ENCODE assay signal across 23 cellular contexts in the genomic region with DNA sequence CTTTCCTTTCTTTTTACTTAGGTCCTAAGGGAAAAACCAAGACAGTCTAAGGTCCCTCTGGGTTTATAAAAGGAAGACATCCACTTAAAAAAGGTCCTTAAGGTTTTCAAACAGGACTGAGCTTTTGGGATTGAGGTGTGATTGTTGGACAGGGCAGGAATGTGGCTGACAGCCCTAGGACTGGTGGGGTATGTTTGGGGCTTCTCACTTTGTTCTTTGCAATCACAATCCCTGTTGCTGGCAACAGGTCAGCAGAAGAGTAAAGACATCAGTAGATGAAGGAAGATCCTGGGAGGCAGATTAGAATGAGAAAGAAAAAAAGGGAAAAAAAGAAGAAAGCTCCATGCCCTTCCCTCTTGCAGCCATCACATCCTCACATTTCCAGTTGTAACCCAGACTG.
"Had no signal": no experiment of that assay in that cellular context is flagged by ENCODE, and none has a peak within 500 bp of the region (broad histone marks: within the 10 kb centered on the region; RNA-seq: fewer than 3 reads in every experiment).

No MANE protein-coding gene starts in this region.

- ATAC-seq: activated T-cell treated with anti-CD3 and anti-CD28 coated beads, Interleukin-2, amount 50 U/mL, for 72 hours; esophagus mucosa; naive thymus-derived CD8-positive, alpha-beta T cell; stimulated activated naive B cell treated with anti-CD40 and anti-IgM and Interleukin-4, amounts not matched to agents 10 μg/mL and 1 μg/mL and 100 μg/mL, for 72 hours had no signal

- H3K27me3 ChIP-seq: neutrophil, ovary, testis had no signal

- H3K36me3 Mint-ChIP-seq: brain; naive thymus-derived CD8-positive, alpha-beta T cell; type B pancreatic cell had no signal

- H3K9me3 ChIP-seq: left ventricle myocardium inferior, neutrophil, ovary, prostate gland, testis had no signal

- H3K4me3 Mint-ChIP-seq: activated CD4-positive, alpha-beta memory T cell treated with anti-CD3 and anti-CD28 coated beads, Interleukin-2, amount 10 ng/mL, durations not matched to agents 7 days and 5 days; activated CD4-positive, alpha-beta T cell treated with anti-CD3 and anti-CD28 coated beads, Interleukin-2, amount 10 ng/mL, durations not matched to agents 24 days and 14 days; activated T-cell treated with anti-CD3 and anti-CD28 coated beads, Interleukin-2, amount 50 U/mL, for 72 hours; brain; naive thymus-derived CD8-positive, alpha-beta T cell; stimulated activated naive B cell treated with anti-CD40 and anti-IgM and Interleukin-4, amounts not matched to agents 10 μg/mL and 1 μg/mL and 100 μg/mL, for 72 hours; T-helper 1 cell treated with Interleukin-12 subunit alpha and Interleukin-12 subunit beta and Interleukin-4 antibody, amounts not matched to agents 30 μg/mL and 1 μg/mL, for 36 hours; type B pancreatic cell had no signal

- H3K27ac ChIP-seq: left ventricle myocardium inferior, neutrophil, ovary, prostate gland, testis had no signal

- H3K36me3 ChIP-seq: left ventricle myocardium inferior, neutrophil, ovary, prostate gland had no signal

- DNase-seq: activated CD4-positive, alpha-beta memory T cell treated with anti-CD3 and anti-CD28 coated beads, Interleukin-2, amount 10 ng/mL, durations not matched to agents 7 days and 5 days; activated CD4-positive, alpha-beta T cell treated with anti-CD3 and anti-CD28 coated beads, Interleukin-2, amount 10 ng/mL, durations not matched to agents 24 days and 14 days; activated effector memory CD4-positive, alpha-beta T cell treated with Interleukin-2 at 50 U/mL for 16 hours; activated naive CD4-positive, alpha-beta T cell treated with anti-CD3 and anti-CD28 coated beads, Interleukin-2, amount 50 U/mL, for 16 hours; activated T-cell treated with anti-CD3 and anti-CD28 coated beads, Interleukin-2, amount 50 U/mL, for 72 hours; anterior cingulate cortex; caudate nucleus; dermis blood vessel endothelial cell; effector CD8-positive, alpha-beta T cell; foreskin melanocyte; left ventricle myocardium inferior; naive thymus-derived CD8-positive, alpha-beta T cell; ovary; stimulated activated CD4-positive, alpha-beta T cell treated with anti-CD3 and anti-CD28 coated beads, Interleukin-2, amount 100 ng/mL, for 48 hours; stimulated activated CD8-positive, alpha-beta memory T cell treated with anti-CD3 and anti-CD28 coated beads, Interleukin-4, amount 100 ng/mL, for 48 hours; stimulated activated naive B cell treated with anti-CD40 and anti-IgM and Interleukin-4, amounts not matched to agents 10 μg/mL and 1 μg/mL and 100 μg/mL, for 72 hours; testis had no signal

- H3K9me3 Mint-ChIP-seq: activated CD4-positive, alpha-beta memory T cell treated with anti-CD3 and anti-CD28 coated beads, Interleukin-2, amount 10 ng/mL, durations not matched to agents 7 days and 5 days; activated T-cell treated with anti-CD3 and anti-CD28 coated beads, Interleukin-2, amount 50 U/mL, for 72 hours had no signal

- H3K4me1 ChIP-seq: prostate gland had no signal

- H3K27ac Mint-ChIP-seq: activated CD4-positive, alpha-beta memory T cell treated with anti-CD3 and anti-CD28 coated beads, Interleukin-2, amount 10 ng/mL, durations not matched to agents 7 days and 5 days; activated CD4-positive, alpha-beta T cell treated with anti-CD3 and anti-CD28 coated beads, Interleukin-2, amount 10 ng/mL, durations not matched to agents 24 days and 14 days; activated T-cell treated with anti-CD3 and anti-CD28 coated beads, Interleukin-2, amount 50 U/mL, for 72 hours; brain; naive thymus-derived CD8-positive, alpha-beta T cell; stimulated activated naive B cell treated with anti-CD40 and anti-IgM and Interleukin-4, amounts not matched to agents 10 μg/mL and 1 μg/mL and 100 μg/mL, for 72 hours; T-helper 1 cell treated with Interleukin-12 subunit alpha and Interleukin-12 subunit beta and Interleukin-4 antibody, amounts not matched to agents 30 μg/mL and 1 μg/mL, for 36 hours; type B pancreatic cell had no signal

- H3K4me1 Mint-ChIP-seq: activated CD4-positive, alpha-beta memory T cell treated with anti-CD3 and anti-CD28 coated beads, Interleukin-2, amount 10 ng/mL, durations not matched to agents 7 days and 5 days; activated CD4-positive, alpha-beta T cell treated with anti-CD3 and anti-CD28 coated beads, Interleukin-2, amount 10 ng/mL, durations not matched to agents 24 days and 14 days; brain; naive thymus-derived CD8-positive, alpha-beta T cell had no signal

- H3K4me3 ChIP-seq: left ventricle myocardium inferior, ovary, prostate gland, testis had no signal

- H3K27me3 Mint-ChIP-seq: activated CD4-positive, alpha-beta memory T cell treated with anti-CD3 and anti-CD28 coated beads, Interleukin-2, amount 10 ng/mL, durations not matched to agents 7 days and 5 days; activated CD4-positive, alpha-beta T cell treated with anti-CD3 and anti-CD28 coated beads, Interleukin-2, amount 10 ng/mL, durations not matched to agents 24 days and 14 days; brain had no signal
